ENCODE assay signal across 13 cellular contexts in the genomic region with DNA sequence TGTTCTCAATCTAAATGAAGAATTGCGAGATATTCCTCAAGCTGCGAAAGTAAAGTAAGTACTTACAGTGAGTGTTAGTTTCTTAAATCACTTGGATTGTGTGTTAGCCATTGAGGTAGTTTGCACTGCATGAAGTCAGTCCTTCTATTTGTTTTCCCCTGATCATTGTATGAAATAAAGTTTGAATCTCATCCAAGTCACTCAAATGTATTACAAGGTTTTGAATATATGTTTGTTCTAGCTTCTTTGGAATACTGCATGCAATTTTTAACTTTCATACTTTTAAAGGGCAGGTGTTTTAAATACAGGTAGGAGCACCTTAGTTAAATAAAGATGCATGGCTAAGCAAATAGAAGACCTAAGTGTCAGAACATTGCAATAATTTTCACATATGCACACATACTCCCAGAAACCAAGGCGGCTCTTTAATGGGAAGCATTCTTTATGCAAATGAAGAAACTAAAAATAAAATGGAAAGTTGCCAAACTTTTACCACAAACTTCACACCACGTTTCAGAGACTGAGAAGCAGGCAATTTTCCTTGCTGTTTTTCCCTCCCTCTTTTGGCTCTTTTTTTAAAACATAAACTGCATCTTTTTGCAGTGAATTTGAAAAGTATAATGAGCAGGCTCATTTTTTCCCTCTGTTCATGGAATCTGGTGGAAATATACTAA.
DNase-seq lines count a peak whose midpoint lies in the region; ATAC-seq and TF ChIP-seq lines count a peak whose summit lies in the region.
"Had no signal": no experiment of that assay in that cellular context is flagged by ENCODE, and none has a peak within 500 bp of the region (broad histone marks: within the 10 kb centered on the region; RNA-seq: fewer than 3 reads in every experiment).

No MANE protein-coding gene starts in this region.

- 43 to 52% (median 48%) methylated on average over 4 of the region's 4 CpGs for WGBS in heart left ventricle, 4 donors
- WGBS in esophagus muscularis mucosa: 53% methylated on average over 4 of the region's 4 CpGs

- DNase-seq in heart left ventricle: no peak
- no peak for DNase-seq in left ventricle myocardium superior
- peak; percentile 62 for DNase-seq in NCI-H69 (lab: John Stamatoyannopoulos, UW)
- DNase-seq in esophagus muscularis mucosa (ENCODE audit: extremely low spot score): no peak
- DNase-seq in uterus: no peak
- no peak for DNase-seq in 8988T
- DNase-seq in NCI-H748 (lab: John Stamatoyannopoulos, UW; ENCODE audit: unreplicated experiment): no peak
- DNase-seq: CD4-positive, CD25-positive, alpha-beta regulatory T cell; NCI-H748 treated with DMSO at 0.1 percent for 48 hours; stimulated activated naive B cell treated with anti-CD40 and anti-IgM and Interleukin-4, amounts not matched to agents 10 μg/mL and 1 μg/mL and 100 μg/mL, for 72 hours had no signal

- TF ChIP-seq POLR2A in heart left ventricle (IDR thresholded peaks at IDR 0.05) (no peak), esophagus muscularis mucosa (IDR thresholded peaks at IDR 0.05; ENCODE audit: low read depth) (no peak), uterus (IDR thresholded peaks at IDR 0.05) (no peak)

- H3K27ac ChIP-seq in heart left ventricle: peak overlapping the region; percentile 61 to 93 (median 84)
- peak overlapping the region; percentile 81 to 92 (median 84) for H3K27ac ChIP-seq in esophagus muscularis mucosa (replicated peaks in 1 of 4)
- H3K27ac ChIP-seq in uterus: peak overlapping the region; percentile 63 to 81

- no peaks in the 10 kb centered on the region for H3K9me3 ChIP-seq in heart left ventricle
- H3K9me3 ChIP-seq in esophagus muscularis mucosa: no peaks in the 10 kb centered on the region
- H3K9me3 ChIP-seq in uterus: no peaks in the 10 kb centered on the region

- intact Hi-C loops in heart left ventricle (cut with DNase I) (loop anchor here in 6 of 10 donors (5.0 to 10.0 kb wide), 5 partner anchors 63 to 172 kb away; partner anchors contain the start of gene DAAM1 (in 1 of the 6)), left ventricle myocardium superior (cut with micrococcal nuclease) (no loop called here), esophagus muscularis mucosa (cut with DNase I) (no loop called here), uterus (cut with DNase I; ENCODE audit: low total_unique reads) (no loop called here)

- ATAC-seq in heart left ventricle (no peak), left ventricle myocardium superior (no peak), GM19023 (IDR thresholded peaks at IDR 0.05; ENCODE audit: unreplicated experiment) (no peak)
- ATAC-seq: stimulated activated naive B cell treated with anti-CD40 and anti-IgM and Interleukin-4, amounts not matched to agents 10 μg/mL and 1 μg/mL and 100 μg/mL, for 72 hours had no signal

- H3K4me3 ChIP-seq in heart left ventricle: peak overlapping the region in 5 of 12 donors; percentile 4 to 37 (median 21)
- no peak overlapping the region for H3K4me3 ChIP-seq in esophagus muscularis mucosa
- H3K4me3 ChIP-seq in uterus: no peak overlapping the region
- H3K4me3 ChIP-seq: coronary artery, hepatocyte had no signal

- H3K4me1 ChIP-seq in heart left ventricle (peaks cover 0 to 89% (median 61%) of the 10 kb centered on the region in 12 donors), esophagus muscularis mucosa (peaks cover 54 to 100% (median 99%) of the 10 kb centered on the region in 4 donors), uterus (peaks cover 0 to 20% of the 10 kb centered on the region in 2 donors)

- peaks cover 0 to 66% (median 29%) of the 10 kb centered on the region in 9 donors for H3K36me3 ChIP-seq in heart left ventricle
- peaks cover 14 to 34% (median 24%) of the 10 kb centered on the region in 4 donors for H3K36me3 ChIP-seq in esophagus muscularis mucosa
- no peaks in the 10 kb centered on the region for H3K36me3 ChIP-seq in uterus

- TF ChIP-seq CTCF in heart left ventricle (IDR thresholded peaks at IDR 0.05): no peak
- no peak for TF ChIP-seq CTCF in esophagus muscularis mucosa (IDR thresholded peaks at IDR 0.05)
- TF ChIP-seq CTCF in uterus (IDR thresholded peaks at IDR 0.05): no peak

- H3K27me3 ChIP-seq in heart left ventricle: no peaks in the 10 kb centered on the region
- no peaks in the 10 kb centered on the region for H3K27me3 ChIP-seq in esophagus muscularis mucosa
- no peaks in the 10 kb centered on the region for H3K27me3 ChIP-seq in uterus
- H3K27me3 ChIP-seq: hepatocyte had no signal

- TF ChIP-seq EP300 in esophagus muscularis mucosa (IDR thresholded peaks at IDR 0.05): no peak

Comparison
In these comparisons a context has a peak if more than half of its experiments do, and no peak if none do; other contexts are left out.
1. intact Hi-C loops: an anchor here in heart left ventricle (5.0 to 10.0 kb wide); none called in left ventricle myocardium superior, esophagus muscularis mucosa and uterus.